In genomic region chr17:16989230-16989952, GRCh38 we compare ENCODE assay signal across 8 cellular contexts. TPM values are rescaled to one million over a fixed set of nuclear protein-coding genes. Genes with fewer than 3 reads are reported as not detected.
A peak's percentile ranks its signal among the peaks of the same experiment; 100 is the strongest.
DNase-seq lines count a peak whose midpoint lies in the region; ATAC-seq, FAIRE-seq and TF ChIP-seq lines count a peak whose summit lies in the region.

No MANE protein-coding gene starts in this region.

- POLR2A ChIA-PET in CD4-positive, alpha-beta memory T cell (lab: Charles Lee; ENCODE audit: partially characterized antibody): interaction anchor here (0.6 to 1.4 kb wide), 3 partner anchors 136 to 324 kb away, joined by 3 to 4 read pairs (median 4); partner anchors contain the start of gene PLD6

- no peak for TF ChIP-seq CTCF in astrocyte (IDR thresholded peaks at IDR 0.05; ENCODE audit: insufficient read depth, low read depth, low read length)

- H3K27ac ChIP-seq in CD4-positive, alpha-beta memory T cell (ENCODE audit: low read depth, low read length): peak overlapping the region; percentile 36
- no peak overlapping the region for H3K27ac ChIP-seq in astrocyte (ENCODE audit: low read depth, low read length)

- FAIRE-seq in GM19239 (lab: Jason Lieb, UNC) (no peak), astrocyte (lab: Jason Lieb, UNC) (no peak)

- H3K9me3 Mint-ChIP-seq in CD4-positive, alpha-beta memory T cell: peaks cover 0 to 4% (median 0%) of the 10 kb centered on the region in 8 donors
- H3K9me3 Mint-ChIP-seq in astrocyte (ENCODE audit: unreplicated experiment): no peaks in the 10 kb centered on the region

- CTCF ChIA-PET in CD4-positive, alpha-beta memory T cell (lab: Charles Lee; ENCODE audit: partially characterized antibody): interaction anchor here (1.0 to 4.3 kb wide), 7 partner anchors 9 to 453 kb away, joined by 3 to 27 read pairs (median 4); no protein-coding TSS in a partner anchor

- ATAC-seq in HG03196 (IDR thresholded peaks at IDR 0.05; ENCODE audit: unreplicated experiment): peak; percentile 29

- H3K9me3 ChIP-seq in CD4-positive, alpha-beta memory T cell (ENCODE audit: control insufficient read depth in 1 of 2, low read length in 2 of 2): no peaks in the 10 kb centered on the region
- no peaks in the 10 kb centered on the region for H3K9me3 ChIP-seq in astrocyte (ENCODE audit: insufficient read depth, low read depth, low read length)

- no peaks in the 10 kb centered on the region for H3K79me2 ChIP-seq in astrocyte (ENCODE audit: insufficient read depth, low read length)

- H3K4me2 ChIP-seq in astrocyte (ENCODE audit: low read length): no peak overlapping the region

- H4K20me1 ChIP-seq in astrocyte (ENCODE audit: insufficient read depth, low read length): no peaks in the 10 kb centered on the region

- H3K27me3 Mint-ChIP-seq in CD4-positive, alpha-beta memory T cell: no peaks in the 10 kb centered on the region
- no peaks in the 10 kb centered on the region for H3K27me3 Mint-ChIP-seq in astrocyte (ENCODE audit: low read depth, unreplicated experiment)

- no peaks in the 10 kb centered on the region for H3K36me3 ChIP-seq in CD4-positive, alpha-beta memory T cell (ENCODE audit: insufficient read depth, low read length)
- H3K36me3 ChIP-seq in astrocyte (ENCODE audit: insufficient read depth, low read length): no peaks in the 10 kb centered on the region

- peak overlapping the region; percentile 65 to 97 (median 93) for H3K27ac Mint-ChIP-seq in CD4-positive, alpha-beta memory T cell
- H3K27ac Mint-ChIP-seq in astrocyte (ENCODE audit: unreplicated experiment): peak overlapping the region; percentile 72

- peak overlapping the region in 1 of 2 donors; percentile 11 for H3K4me3 ChIP-seq in CD4-positive, alpha-beta memory T cell (ENCODE audit: low read length in 2 of 2)
- no peak overlapping the region for H3K4me3 ChIP-seq in astrocyte (ENCODE audit: insufficient read depth, low read depth, low read length)

- no peak overlapping the region for H2AFZ ChIP-seq in astrocyte (ENCODE audit: low read depth, low read length)

- H3K4me1 Mint-ChIP-seq in CD4-positive, alpha-beta memory T cell: peaks cover 29 to 43% (median 33%) of the 10 kb centered on the region in 4 donors
- H3K4me1 Mint-ChIP-seq in astrocyte (ENCODE audit: low read depth, unreplicated experiment): peaks cover 23% of the 10 kb centered on the region

- intact Hi-C loops in CD4-positive, alpha-beta memory T cell (cut with micrococcal nuclease): no loop called here

- H3K4me3 Mint-ChIP-seq in CD4-positive, alpha-beta memory T cell: peak overlapping the region; percentile 56 to 85 (median 82)
- H3K4me3 Mint-ChIP-seq in astrocyte (ENCODE audit: unreplicated experiment): no peak overlapping the region

- peak in 4 of 5 donors; percentile 36 to 48 (median 36) for DNase-seq in CD4-positive, alpha-beta memory T cell
- DNase-seq in GM19239 (ENCODE audit: insufficient read length, low spot score) (peak; percentile 51), astrocyte (ENCODE audit: low read depth) (no peak), NCI-H2196 (lab: John Stamatoyannopoulos, UW; ENCODE audit: unreplicated experiment) (no peak), cerebellar cortex (ENCODE audit: low spot score) (no peak), COLO829 (ENCODE audit: low spot score) (no peak), KG1 (lab: John Stamatoyannopoulos, UW) (no peak)

- no peak overlapping the region for H3K9ac ChIP-seq in astrocyte (ENCODE audit: low read length)

- no peaks in the 10 kb centered on the region for H3K36me3 Mint-ChIP-seq in CD4-positive, alpha-beta memory T cell
- H3K36me3 Mint-ChIP-seq in astrocyte (ENCODE audit: low read depth, unreplicated experiment): no peaks in the 10 kb centered on the region

- no peaks in the 10 kb centered on the region for H3K27me3 ChIP-seq in CD4-positive, alpha-beta memory T cell (ENCODE audit: insufficient read depth, low read length)
- H3K27me3 ChIP-seq in astrocyte (ENCODE audit: insufficient read depth, low read length): no peaks in the 10 kb centered on the region

- H3K4me1 ChIP-seq in CD4-positive, alpha-beta memory T cell (ENCODE audit: insufficient read depth, low read length): peaks cover 48% of the 10 kb centered on the region
- peaks cover 17% of the 10 kb centered on the region for H3K4me1 ChIP-seq in astrocyte (ENCODE audit: insufficient read depth, low read length)

RNA-seq across cellular contexts. Expression of gene TNFRSF13B, which starts 17.5 kb away (rescaled TPM):
- not detected for total RNA-seq in CD4-positive, alpha-beta memory T cell
- polyA plus RNA-seq in CD4-positive, alpha-beta memory T cell: under 1 TPM in 1 of 2 donors, not detected in 1; 0.78 TPM
- not detected in 2 replicates for total RNA-seq in astrocyte

RNA-seq across cellular contexts. Expression of gene MPRIP, which starts 52.9 kb away (rescaled TPM):
- 100 to 1,000 TPM; 250 to 255 TPM for total RNA-seq in CD4-positive, alpha-beta memory T cell
- polyA plus RNA-seq in CD4-positive, alpha-beta memory T cell: 10 to 100 TPM; 48.4 to 53.2 TPM
- total RNA-seq in astrocyte: 163 and 176 TPM in 2 replicates

Comparison
In these comparisons a context has a peak if more than half of its experiments do, and no peak if none do; other contexts are left out.
1. DNase-seq: peak in CD4-positive, alpha-beta memory T cell (4 of 5) and GM19239 (single experiment); none in astrocyte (single experiment), NCI-H2196 (single experiment), cerebellar cortex (single experiment), COLO829 (single experiment) and KG1 (single experiment).